Comparison of ENCODE assay signal across 20 cellular contexts in genomic region chr12:64385019-64385418, GRCh38. TPM values are rescaled to one million over a fixed set of nuclear protein-coding genes. Genes with fewer than 3 reads are reported as not detected.
DNase-seq lines count a peak whose midpoint lies in the region; ATAC-seq and TF ChIP-seq lines count a peak whose summit lies in the region.
"Had no signal": no experiment of that assay in that cellular context is flagged by ENCODE, and none has a peak within 500 bp of the region (broad histone marks: within the 10 kb centered on the region; RNA-seq: fewer than 3 reads in every experiment).

No MANE protein-coding gene starts in this region.

- intact Hi-C loops in activated naive CD4-positive, alpha-beta T cell treated with anti-CD3 and anti-CD28 coated beads for 36 hours (cut with micrococcal nuclease), result loop anchor here (1.0 to 5.0 kb wide), 2 partner anchors 19 to 608 kb away; partner anchors contain the start of genes RXYLT1 and XPOT

- POLR2A ChIA-PET in RWPE1 (lab: Yijun Ruan, JAX; ENCODE audit: low non-redundant PET), result no interaction called here
- POLR2A ChIA-PET in activated naive CD8-positive, alpha-beta T cell treated with anti-CD3 and anti-CD28 coated beads, Interleukin-2, amount 10 ng/mL, durations not matched to agents 7 days and 5 days (lab: Charles Lee), result interaction anchor here (1.3 kb wide), 1 partner anchor 19 kb away, joined by 8 read pairs; the partner anchor contains the start of gene XPOT

- no peak for DNase-seq in activated naive CD4-positive, alpha-beta T cell treated with anti-CD3 and anti-CD28 coated beads for 36 hours
- DNase-seq in activated naive CD4-positive, alpha-beta T cell treated with Interleukin-2 at 50 U/mL for 16 hours, result no peak
- DNase-seq in RWPE1 (ENCODE audit: low spot score) (no peak), middle frontal gyrus (ENCODE audit: extremely low spot score, low spot score) (no peak), mesothelial cell of epicardium (ENCODE audit: low spot score in 2 of 2, unreplicated experiment in 2 of 2) (no peak)
- no peak for DNase-seq in activated naive CD8-positive, alpha-beta T cell treated with anti-CD3 and anti-CD28 coated beads, Interleukin-2, amount 10 ng/mL, durations not matched to agents 7 days and 5 days
- DNase-seq: ACHN; aorta; DMS79 treated with DMSO at 0.1 percent for 48 hours; effector CD8-positive, alpha-beta T cell; Karpas-422; left ventricle myocardium superior; NCI-H1092; NCI-H2081; NCI-H446 treated with DMSO at 0.1 percent for 48 hours; NK-92 treated with Interleukin-12 subunit alpha and Interleukin-12 subunit beta, amount 100 ng/mL, for 24 hours; nucleus accumbens had no signal

- CTCF ChIA-PET in activated naive CD4-positive, alpha-beta T cell treated with anti-CD3 and anti-CD28 coated beads for 36 hours (lab: Charles Lee), result interaction anchor here (0.6 to 1.0 kb wide), 2 partner anchors 19 to 335 kb away, joined by 3 to 4 read pairs; partner anchors contain the start of gene XPOT
- CTCF ChIA-PET in RWPE1 (lab: Yijun Ruan, JAX), result no interaction called here

- no peaks in the 10 kb centered on the region for H3K27me3 Mint-ChIP-seq in activated naive CD4-positive, alpha-beta T cell treated with anti-CD3 and anti-CD28 coated beads for 36 hours (ENCODE audit: low read depth)
- peaks cover 3% of the 10 kb centered on the region for H3K27me3 Mint-ChIP-seq in activated naive CD8-positive, alpha-beta T cell treated with anti-CD3 and anti-CD28 coated beads, Interleukin-2, amount 10 ng/mL, durations not matched to agents 7 days and 5 days
- peaks cover 4% of the 10 kb centered on the region for H3K27me3 Mint-ChIP-seq in stimulated activated naive CD8-positive, alpha-beta T cell treated with anti-CD3 and anti-CD28 coated beads, Interleukin-15, Interleukin-2, amounts not matched to agents 100 ng/mL and 50 ng/mL, for 24 hours
- no peaks in the 10 kb centered on the region for H3K27me3 Mint-ChIP-seq in mesothelial cell of epicardium (ENCODE audit: low read depth)

- H3K9me3 Mint-ChIP-seq in activated naive CD4-positive, alpha-beta T cell treated with anti-CD3 and anti-CD28 coated beads for 36 hours, result peaks cover 17% of the 10 kb centered on the region
- H3K9me3 Mint-ChIP-seq in activated naive CD8-positive, alpha-beta T cell treated with anti-CD3 and anti-CD28 coated beads, Interleukin-2, amount 10 ng/mL, durations not matched to agents 7 days and 5 days, result peaks cover 16% of the 10 kb centered on the region
- peaks cover 15% of the 10 kb centered on the region for H3K9me3 Mint-ChIP-seq in stimulated activated naive CD8-positive, alpha-beta T cell treated with anti-CD3 and anti-CD28 coated beads, Interleukin-15, Interleukin-2, amounts not matched to agents 100 ng/mL and 50 ng/mL, for 24 hours
- peaks cover 18% of the 10 kb centered on the region for H3K9me3 Mint-ChIP-seq in mesothelial cell of epicardium

- peak overlapping the region; percentile 10 for H3K27ac Mint-ChIP-seq in activated naive CD4-positive, alpha-beta T cell treated with anti-CD3 and anti-CD28 coated beads for 36 hours
- H3K27ac Mint-ChIP-seq in activated naive CD8-positive, alpha-beta T cell treated with anti-CD3 and anti-CD28 coated beads, Interleukin-2, amount 10 ng/mL, durations not matched to agents 7 days and 5 days, result peak overlapping the region; percentile 84
- peak overlapping the region; percentile 78 for H3K27ac Mint-ChIP-seq in stimulated activated naive CD8-positive, alpha-beta T cell treated with anti-CD3 and anti-CD28 coated beads, Interleukin-15, Interleukin-2, amounts not matched to agents 100 ng/mL and 50 ng/mL, for 24 hours
- no peak overlapping the region for H3K27ac Mint-ChIP-seq in mesothelial cell of epicardium

- peak; percentile 62 for ATAC-seq in activated naive CD8-positive, alpha-beta T cell treated with anti-CD3 and anti-CD28 coated beads, Interleukin-2, amount 10 ng/mL, durations not matched to agents 7 days and 5 days (ENCODE audit: low read depth)
- ATAC-seq in GM18517 (IDR thresholded peaks at IDR 0.05; ENCODE audit: unreplicated experiment), result no peak
- ATAC-seq: left ventricle myocardium superior had no signal

- TF ChIP-seq CTCF in RWPE1 (conservative IDR thresholded peaks at IDR 0.05; ENCODE audit: low read depth) (no peak), mesothelial cell of epicardium (IDR thresholded peaks at IDR 0.05; ENCODE audit: unreplicated experiment) (no peak)

- no peak overlapping the region for H3K4me3 Mint-ChIP-seq in activated naive CD4-positive, alpha-beta T cell treated with anti-CD3 and anti-CD28 coated beads for 36 hours
- peak overlapping the region; percentile 65 for H3K4me3 Mint-ChIP-seq in activated naive CD8-positive, alpha-beta T cell treated with anti-CD3 and anti-CD28 coated beads, Interleukin-2, amount 10 ng/mL, durations not matched to agents 7 days and 5 days
- peak overlapping the region; percentile 57 for H3K4me3 Mint-ChIP-seq in stimulated activated naive CD8-positive, alpha-beta T cell treated with anti-CD3 and anti-CD28 coated beads, Interleukin-15, Interleukin-2, amounts not matched to agents 100 ng/mL and 50 ng/mL, for 24 hours
- H3K4me3 Mint-ChIP-seq in mesothelial cell of epicardium, result no peak overlapping the region

- peaks cover 1% of the 10 kb centered on the region for H3K36me3 Mint-ChIP-seq in activated naive CD4-positive, alpha-beta T cell treated with anti-CD3 and anti-CD28 coated beads for 36 hours (ENCODE audit: low read depth)
- peaks cover 5% of the 10 kb centered on the region for H3K36me3 Mint-ChIP-seq in activated naive CD8-positive, alpha-beta T cell treated with anti-CD3 and anti-CD28 coated beads, Interleukin-2, amount 10 ng/mL, durations not matched to agents 7 days and 5 days
- peaks cover 7% of the 10 kb centered on the region for H3K36me3 Mint-ChIP-seq in stimulated activated naive CD8-positive, alpha-beta T cell treated with anti-CD3 and anti-CD28 coated beads, Interleukin-15, Interleukin-2, amounts not matched to agents 100 ng/mL and 50 ng/mL, for 24 hours (ENCODE audit: low read depth)
- H3K36me3 Mint-ChIP-seq in mesothelial cell of epicardium, result no peaks in the 10 kb centered on the region

- 0 out of 2 replicates have a peak overlapping the region, but pooled peaks have one; percentile 24 for H3K27ac ChIP-seq in RWPE1
- H3K27ac ChIP-seq: vagina had no signal

- H3K4me1 Mint-ChIP-seq in activated naive CD4-positive, alpha-beta T cell treated with anti-CD3 and anti-CD28 coated beads for 36 hours (ENCODE audit: low read depth), result peaks cover 24% of the 10 kb centered on the region
- H3K4me1 Mint-ChIP-seq in activated naive CD8-positive, alpha-beta T cell treated with anti-CD3 and anti-CD28 coated beads, Interleukin-2, amount 10 ng/mL, durations not matched to agents 7 days and 5 days, result peaks cover 17% of the 10 kb centered on the region
- peaks cover 27% of the 10 kb centered on the region for H3K4me1 Mint-ChIP-seq in stimulated activated naive CD8-positive, alpha-beta T cell treated with anti-CD3 and anti-CD28 coated beads, Interleukin-15, Interleukin-2, amounts not matched to agents 100 ng/mL and 50 ng/mL, for 24 hours (ENCODE audit: low read depth)
- H3K4me1 Mint-ChIP-seq in mesothelial cell of epicardium, result peaks cover 5% of the 10 kb centered on the region

RNA-seq across cellular contexts. Expression of gene C12orf56, which starts 5.5 kb away (rescaled TPM):
- not detected for total RNA-seq in activated naive CD4-positive, alpha-beta T cell treated with anti-CD3 and anti-CD28 coated beads for 36 hours
- not detected for total RNA-seq in activated naive CD8-positive, alpha-beta T cell treated with anti-CD3 and anti-CD28 coated beads, Interleukin-2, amount 10 ng/mL, durations not matched to agents 7 days and 5 days
- 0.41 to 0.93 TPM (median 0.45 TPM) in 3 replicates for total RNA-seq in mesothelial cell of epicardium
- total RNA-seq: aorta, left ventricle myocardium superior had no signal

RNA-seq across cellular contexts. Expression of gene XPOT, which starts 19.2 kb away (rescaled TPM):
- 100 to 1,000 TPM; 227 to 236 TPM for total RNA-seq in activated naive CD4-positive, alpha-beta T cell treated with anti-CD3 and anti-CD28 coated beads for 36 hours
- 100 to 1,000 TPM in 1 of 2 experiments, 10 to 100 TPM in 1; 98.7 to 107 TPM for total RNA-seq in activated naive CD8-positive, alpha-beta T cell treated with anti-CD3 and anti-CD28 coated beads, Interleukin-2, amount 10 ng/mL, durations not matched to agents 7 days and 5 days
- 50.6 to 58.5 TPM (median 52.4 TPM) in 3 replicates for total RNA-seq in mesothelial cell of epicardium

Comparison
In these comparisons a context has a peak if more than half of its experiments do, and no peak if none do; other contexts are left out.
1. H3K4me3 Mint-ChIP-seq: peak in activated naive CD8-positive, alpha-beta T cell treated with anti-CD3 and anti-CD28 coated beads, Interleukin-2, amount 10 ng/mL, durations not matched to agents 7 days and 5 days (single experiment) and stimulated activated naive CD8-positive, alpha-beta T cell treated with anti-CD3 and anti-CD28 coated beads, Interleukin-15, Interleukin-2, amounts not matched to agents 100 ng/mL and 50 ng/mL, for 24 hours (single experiment); none in activated naive CD4-positive, alpha-beta T cell treated with anti-CD3 and anti-CD28 coated beads for 36 hours (single experiment) and mesothelial cell of epicardium (single experiment).